In genomic region chr11:33687733-33688479, GRCh38 we compare ENCODE assay signal across 8 cellular contexts.
A peak's percentile ranks its signal among the peaks of the same experiment; 100 is the strongest.
DNase-seq lines count a peak whose midpoint lies in the region; ATAC-seq, FAIRE-seq and TF ChIP-seq lines count a peak whose summit lies in the region.

No MANE protein-coding gene starts in this region.

- FAIRE-seq in GM19239 (lab: Jason Lieb, UNC), result peak; percentile 76

- no peak overlapping the region for H3K4me3 ChIP-seq in WERI-Rb-1 (ENCODE audit: low read depth, low read length)

- no peaks in the 10 kb centered on the region for H3K36me3 ChIP-seq in WERI-Rb-1

- peak; percentile 42 for DNase-seq in CD1c-positive myeloid dendritic cell (ENCODE audit: extremely low spot score)
- DNase-seq in GM19239 (ENCODE audit: insufficient read length, low spot score), result peak; percentile 21
- DNase-seq in NCI-H1694 treated with DMSO at 0.1 percent for 48 hours (lab: John Stamatoyannopoulos, UW), result peak; percentile 78
- peak; percentile 65 for DNase-seq in WERI-Rb-1
- DNase-seq in head of caudate nucleus, result peak in 37 of 42 donors; percentile 32 to 91 (median 71)
- peak; percentile 65 for DNase-seq in stromal cell of bone marrow (ENCODE audit: low read depth)
- DNase-seq in activated gamma-delta T cell (lab: John Stamatoyannopoulos, UW), result no peak

- no peaks in the 10 kb centered on the region for H3K27me3 ChIP-seq in WERI-Rb-1 (ENCODE audit: insufficient read depth, low read depth, severe bottlenecking)

- peak; percentile 73 for TF ChIP-seq CTCF in WERI-Rb-1 (IDR thresholded peaks at IDR 0.05; ENCODE audit: low read depth, low read length)

- ATAC-seq in GM19455 (IDR thresholded peaks at IDR 0.05; ENCODE audit: unreplicated experiment), result no peak

- intact Hi-C loops in head of caudate nucleus (cut with DNase I), result loop anchor here (2.0 kb wide), 1 partner anchor 325 kb away; no protein-coding TSS in a partner anchor

- no peak overlapping the region for H3K27ac ChIP-seq in WERI-Rb-1

- H3K9me3 ChIP-seq in WERI-Rb-1 (ENCODE audit: severe bottlenecking), result peaks cover 5% of the 10 kb centered on the region
